ENCODE assay signal across 8 cellular contexts in genomic region chr6:25070547-25071366, GRCh38.
DNase-seq lines count a peak whose midpoint lies in the region; ATAC-seq and TF ChIP-seq lines count a peak whose summit lies in the region.

No MANE protein-coding gene starts in this region.

- intact Hi-C loops in lower lobe of right lung (cut with DNase I), result no loop called here

- peak; percentile 92 for TF ChIP-seq CTCF in lower lobe of right lung (IDR thresholded peaks at IDR 0.05)

- H4K20me1 ChIP-seq in BLaER1, result no peaks in the 10 kb centered on the region

- peak overlapping the region; percentile 51; the same call in 1 of the 2 replicates for H3K4me3 ChIP-seq in BLaER1
- H3K4me3 ChIP-seq in lower lobe of right lung, result no peak overlapping the region

- no peak overlapping the region for H3K27ac ChIP-seq in BLaER1
- no peak overlapping the region for H3K27ac ChIP-seq in lower lobe of right lung

- H3K4me1 ChIP-seq in BLaER1 (no peaks in the 10 kb centered on the region), lower lobe of right lung (no peaks in the 10 kb centered on the region)

- DNase-seq in NCI-H748 treated with DMSO at 0.1 percent for 48 hours (lab: John Stamatoyannopoulos, UW) (peak; percentile 84), dermis microvascular lymphatic vessel endothelial cell (ENCODE audit: low read depth in 2 of 2) (peak; percentile 73 to 82), lower lobe of right lung (peak; percentile 78)
- DNase-seq in activated CD4-positive, alpha-beta T cell treated with anti-CD3 and anti-CD28 coated beads, Interleukin-2, amount 50 U/mL, for 1 hour, result peak; percentile 78
- DNase-seq in stimulated activated CD8-positive, alpha-beta memory T cell treated with anti-CD3 and anti-CD28 coated beads, Interleukin-15, amount 100 ng/mL, for 1 hour (ENCODE audit: low read depth), result peak; percentile 66

- H3K27me3 ChIP-seq in BLaER1, result no peaks in the 10 kb centered on the region
- H3K27me3 ChIP-seq in lower lobe of right lung (ENCODE audit: low read depth), result no peaks in the 10 kb centered on the region

- peaks cover 9% of the 10 kb centered on the region; the same call in 1 of the 2 replicates for H3K9me3 ChIP-seq in BLaER1
- H3K9me3 ChIP-seq in lower lobe of right lung, result no peaks in the 10 kb centered on the region

- ATAC-seq in GM19328 (IDR thresholded peaks at IDR 0.05; ENCODE audit: unreplicated experiment) (peak; percentile 75), HG03520 (IDR thresholded peaks at IDR 0.05; ENCODE audit: unreplicated experiment) (peak; percentile 63), lower lobe of right lung (peak; percentile 92 to 96)

- H3K4me2 ChIP-seq in BLaER1, result peak overlapping the region; percentile 76

- H3K36me3 ChIP-seq in BLaER1 (no peaks in the 10 kb centered on the region), lower lobe of right lung (no peaks in the 10 kb centered on the region)

- no peak overlapping the region for H3K9ac ChIP-seq in BLaER1
